Comparison of ENCODE assay signal across 17 cellular contexts in the genomic region with DNA sequence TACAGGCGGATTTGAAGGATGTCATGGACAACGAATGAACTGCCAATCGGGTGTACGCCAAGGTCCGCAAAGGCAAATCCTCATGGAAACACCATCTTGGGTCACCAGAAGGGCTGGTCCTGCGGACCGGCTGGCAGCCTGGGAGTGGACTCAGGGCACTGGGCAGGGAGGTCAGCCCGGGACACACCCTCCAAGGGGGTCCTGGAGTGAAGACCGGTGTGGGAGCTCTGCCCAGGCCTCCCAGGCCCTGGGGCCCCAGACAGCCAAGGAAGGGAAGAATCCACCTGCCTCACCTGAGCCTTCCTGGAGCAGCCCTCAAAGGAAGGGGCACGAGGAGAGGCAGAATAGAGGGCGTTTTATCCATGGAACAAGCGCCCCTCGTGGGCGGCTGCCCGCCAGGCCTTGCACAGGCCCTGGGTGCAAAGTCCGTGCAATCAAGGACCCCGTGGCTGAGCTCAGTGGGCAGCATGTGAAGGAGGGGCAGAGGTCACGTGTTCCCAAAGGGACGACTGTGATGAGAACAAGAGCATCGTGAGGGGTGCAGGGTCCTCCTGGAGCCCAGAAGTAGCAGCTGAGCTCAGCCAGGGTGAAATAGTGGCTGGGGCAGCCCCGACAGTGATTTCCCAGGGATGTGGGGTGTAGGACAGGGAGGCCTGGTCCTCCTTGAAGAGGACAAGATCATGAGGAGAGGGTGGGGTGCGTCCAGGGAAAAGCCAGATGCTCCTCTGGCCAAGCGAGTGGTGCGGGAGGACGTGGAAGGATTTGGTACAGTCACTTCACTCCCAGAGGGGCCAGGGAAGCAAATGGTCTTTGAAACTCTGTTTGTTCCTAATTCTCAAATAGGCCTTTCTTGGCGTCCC.
"Had no signal": no experiment of that assay in that cellular context is flagged by ENCODE, and none has a peak within 500 bp of the region (broad histone marks: within the 10 kb centered on the region; RNA-seq: fewer than 3 reads in every experiment).

No MANE protein-coding gene starts in this region.

- H3K27me3 Mint-ChIP-seq: activated naive CD8-positive, alpha-beta T cell treated with anti-CD3 and anti-CD28 coated beads, Interleukin-2, amount 10 ng/mL, durations not matched to agents 7 days and 5 days had no signal

- H2AFZ ChIP-seq: parathyroid adenoma had no signal

- H3K27ac Mint-ChIP-seq: activated naive CD8-positive, alpha-beta T cell treated with anti-CD3 and anti-CD28 coated beads, Interleukin-2, amount 10 ng/mL, durations not matched to agents 7 days and 5 days; activated T-helper 1 cell treated with anti-CD3 and anti-CD28 coated beads, Interleukin-12 subunit alpha, Interleukin-12 subunit beta, Interleukin-2, Interleukin-4 antibody, amounts not matched to agents 30 ng/mL and 10 ng/mL and 1 ng/mL, durations not matched to agents 14 hours and 24 hours and 36 hours; naive thymus-derived CD8-positive, alpha-beta T cell; T-helper 1 cell treated with Interleukin-12 subunit alpha and Interleukin-12 subunit beta and Interleukin-4 antibody, amounts not matched to agents 30 μg/mL and 1 μg/mL, for 36 hours had no signal

- DNase-seq: activated naive CD4-positive, alpha-beta T cell treated with Interleukin-2 at 50 U/mL for 16 hours; activated naive CD8-positive, alpha-beta T cell treated with anti-CD3 and anti-CD28 coated beads, Interleukin-2, amount 10 ng/mL, durations not matched to agents 7 days and 5 days; activated T-cell treated with anti-CD3 and anti-CD28 coated beads for 4 hours; caudate nucleus; kidney glomerular epithelial cell; mesenchymal stem cell; stimulated activated CD4-positive, alpha-beta T cell treated with anti-CD3 and anti-CD28 coated beads, Interleukin-12 subunit alpha, Interleukin-12 subunit beta, amount 100 ng/mL, for 4 hours; stimulated activated CD4-positive, alpha-beta T cell treated with anti-CD3 and anti-CD28 coated beads, Interleukin-2, amount 100 ng/mL, for 24 hours; stimulated activated naive CD4-positive, alpha-beta T cell treated with Interleukin-2 at 50 U/mL for 16 hours; substantia nigra had no signal

- H3K9me3 Mint-ChIP-seq: activated naive CD8-positive, alpha-beta T cell treated with anti-CD3 and anti-CD28 coated beads, Interleukin-2, amount 10 ng/mL, durations not matched to agents 7 days and 5 days; activated T-helper 1 cell treated with anti-CD3 and anti-CD28 coated beads, Interleukin-12 subunit alpha, Interleukin-12 subunit beta, Interleukin-2, Interleukin-4 antibody, amounts not matched to agents 30 ng/mL and 10 ng/mL and 1 ng/mL, durations not matched to agents 14 hours and 24 hours and 36 hours; naive thymus-derived CD8-positive, alpha-beta T cell; T-helper 1 cell treated with Interleukin-12 subunit alpha and Interleukin-12 subunit beta and Interleukin-4 antibody, amounts not matched to agents 30 μg/mL and 1 μg/mL, for 36 hours had no signal

- H3K4me3 ChIP-seq: body of pancreas, tibial nerve had no signal

- H3K27ac ChIP-seq: body of pancreas, parathyroid adenoma, tibial nerve had no signal

- H3K9me3 ChIP-seq: body of pancreas had no signal

- H3K27me3 ChIP-seq: body of pancreas, tibial nerve had no signal

- H3K36me3 ChIP-seq: tibial nerve had no signal

- H3K36me3 Mint-ChIP-seq: activated naive CD8-positive, alpha-beta T cell treated with anti-CD3 and anti-CD28 coated beads, Interleukin-2, amount 10 ng/mL, durations not matched to agents 7 days and 5 days; naive thymus-derived CD8-positive, alpha-beta T cell had no signal

- H3K9ac ChIP-seq: parathyroid adenoma had no signal

- ATAC-seq: activated CD4-positive, CD25-positive, alpha-beta regulatory T cell treated with anti-CD3 and anti-CD28 coated beads, Interleukin-2, amount 50 U/mL, for 24 hours; body of pancreas; naive thymus-derived CD8-positive, alpha-beta T cell had no signal

- H3K4me1 Mint-ChIP-seq: activated naive CD8-positive, alpha-beta T cell treated with anti-CD3 and anti-CD28 coated beads, Interleukin-2, amount 10 ng/mL, durations not matched to agents 7 days and 5 days; naive thymus-derived CD8-positive, alpha-beta T cell had no signal

- H3K4me3 Mint-ChIP-seq: activated naive CD8-positive, alpha-beta T cell treated with anti-CD3 and anti-CD28 coated beads, Interleukin-2, amount 10 ng/mL, durations not matched to agents 7 days and 5 days; activated T-helper 1 cell treated with anti-CD3 and anti-CD28 coated beads, Interleukin-12 subunit alpha, Interleukin-12 subunit beta, Interleukin-2, Interleukin-4 antibody, amounts not matched to agents 30 ng/mL and 10 ng/mL and 1 ng/mL, durations not matched to agents 14 hours and 24 hours and 36 hours; naive thymus-derived CD8-positive, alpha-beta T cell; T-helper 1 cell treated with Interleukin-12 subunit alpha and Interleukin-12 subunit beta and Interleukin-4 antibody, amounts not matched to agents 30 μg/mL and 1 μg/mL, for 36 hours had no signal

- H3K4me1 ChIP-seq: body of pancreas, tibial nerve had no signal
